9 cellular contexts compared by ENCODE assay signal in the genomic region with DNA sequence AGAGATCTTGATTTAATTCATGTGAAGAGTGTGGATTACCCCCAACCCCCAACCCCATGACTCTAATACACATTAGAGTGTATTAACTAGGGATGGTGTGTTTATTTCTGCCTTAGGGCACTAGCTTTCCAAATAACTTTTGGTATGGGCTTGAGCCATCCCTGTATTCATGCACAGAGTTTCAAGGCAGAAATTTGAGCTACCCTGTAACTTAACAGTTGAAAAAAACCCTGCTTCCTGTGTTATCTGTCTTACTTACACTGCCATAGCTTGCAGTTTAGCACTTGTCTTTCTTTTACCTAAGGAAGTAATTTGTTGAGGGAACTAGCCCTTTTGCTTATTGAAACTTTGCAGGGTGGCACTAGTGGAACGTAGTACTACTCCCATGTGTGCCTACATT. TPM values are rescaled to one million over a fixed set of nuclear protein-coding genes. Genes with fewer than 3 reads are reported as not detected.
DNase-seq lines count a peak whose midpoint lies in the region; ATAC-seq and TF ChIP-seq lines count a peak whose summit lies in the region.
"Had no signal": no experiment of that assay in that cellular context is flagged by ENCODE, and none has a peak within 500 bp of the region (broad histone marks: within the 10 kb centered on the region; RNA-seq: fewer than 3 reads in every experiment).

No MANE protein-coding gene starts in this region.

- H3K27ac ChIP-seq in H9 (ENCODE audit: insufficient read length, low read depth, low read length), result no peak overlapping the region
- no peak overlapping the region for H3K27ac ChIP-seq in tibial nerve
- no peak overlapping the region for H3K27ac ChIP-seq in testis
- H3K27ac ChIP-seq in mammary epithelial cell (ENCODE audit: insufficient read depth, low read depth, low read length), result no peak overlapping the region

- H2BK15ac ChIP-seq in H9 (ENCODE audit: low read depth, low read length), result no peak overlapping the region

- H3K4me1 ChIP-seq in H9 (ENCODE audit: insufficient read depth, low read length) (no peaks in the 10 kb centered on the region), tibial nerve (peaks cover 6 to 53% (median 20%) of the 10 kb centered on the region in 4 donors), testis (peaks cover 17% of the 10 kb centered on the region), mammary epithelial cell (ENCODE audit: insufficient read depth, low read length) (peaks cover 7% of the 10 kb centered on the region)

- no peak overlapping the region for H3K56ac ChIP-seq in H9 (ENCODE audit: insufficient read length, low read depth, low read length)

- H3K9me3 Mint-ChIP-seq in H9 (no peaks in the 10 kb centered on the region; a peak in 1 of 5 replicates), glutamatergic neuron (ENCODE audit: unreplicated experiment) (no peaks in the 10 kb centered on the region)
- H3K9me3 Mint-ChIP-seq in T-helper 1 cell treated with Interleukin-12 subunit alpha and Interleukin-12 subunit beta and Interleukin-4 antibody, amounts not matched to agents 30 μg/mL and 1 μg/mL, for 36 hours, result no peaks in the 10 kb centered on the region

- peak; percentile 48 for ATAC-seq in GM18907 (IDR thresholded peaks at IDR 0.05; ENCODE audit: unreplicated experiment)
- ATAC-seq: left colon had no signal

- no peak overlapping the region for H3K4me2 ChIP-seq in H9 (ENCODE audit: insufficient read depth, insufficient read length, low read length)
- H3K4me2 ChIP-seq in mammary epithelial cell (ENCODE audit: insufficient read depth, low read depth, low read length), result no peak overlapping the region

- H3K9ac ChIP-seq in H9 (ENCODE audit: extremely low read depth, insufficient read length, low read length), result no peak overlapping the region
- no peak overlapping the region for H3K9ac ChIP-seq in mammary epithelial cell (ENCODE audit: insufficient read depth, low read length)

- H2BK12ac ChIP-seq in H9 (ENCODE audit: insufficient read length, low read depth, low read length), result no peak overlapping the region

- intact Hi-C loops in testis (cut with DNase I; ENCODE audit: low total_unique reads), result no loop called here
- intact Hi-C loops in mammary epithelial cell (cut with micrococcal nuclease), result loop anchor here (10.0 kb wide), 1 partner anchor 187 kb away; the partner anchor contains the start of gene CTH

- H4K20me1 ChIP-seq in H9 (ENCODE audit: control insufficient read depth, insufficient read depth, insufficient read length) (no peaks in the 10 kb centered on the region), mammary epithelial cell (ENCODE audit: insufficient read depth, low read length) (no peaks in the 10 kb centered on the region)

- H3K27ac Mint-ChIP-seq in H9 (peak overlapping the region in 2 of 3 experiments; percentile 12 to 53; a peak in 2 of 7 replicates), glutamatergic neuron (ENCODE audit: unreplicated experiment) (peak overlapping the region; percentile 1)
- peak overlapping the region; percentile 69 for H3K27ac Mint-ChIP-seq in T-helper 1 cell treated with Interleukin-12 subunit alpha and Interleukin-12 subunit beta and Interleukin-4 antibody, amounts not matched to agents 30 μg/mL and 1 μg/mL, for 36 hours

- no peak overlapping the region for H3T11ph ChIP-seq in H9 (ENCODE audit: low read length)

- H4K8ac ChIP-seq in H9 (replicated peaks; ENCODE audit: insufficient read length, low read depth, low read length), result no peak overlapping the region

- no peak for TF ChIP-seq POLR2A in tibial nerve (IDR thresholded peaks at IDR 0.05)
- no peak for TF ChIP-seq POLR2A in testis (IDR thresholded peaks at IDR 0.05)

- peaks cover 3% of the 10 kb centered on the region for H3K79me1 ChIP-seq in H9 (ENCODE audit: insufficient read depth, low read depth, low read length, poor library complexity, severe bottlenecking)

- no peak overlapping the region for H2BK5ac ChIP-seq in H9 (ENCODE audit: insufficient read length, low read length)

- DNase-seq in H9 (no peak), glutamatergic neuron (no peak), tibial nerve (ENCODE audit: low spot score in 2 of 2) (no peak), testis (no peak), mammary epithelial cell (no peak), NOMO-1 treated with dmso at 0.1 percent for 144 hours (lab: John Stamatoyannopoulos, UW; ENCODE audit: unreplicated experiment) (no peak)
- DNase-seq: left colon had no signal

- H3K4ac ChIP-seq in H9 (ENCODE audit: low read depth, low read length), result no peak overlapping the region

- TF ChIP-seq EP300 in tibial nerve (IDR thresholded peaks at IDR 0.05), result no peak

- H3K23me2 ChIP-seq in H9 (ENCODE audit: insufficient read length, low read depth, low read length, poor library complexity, severe bottlenecking), result no peaks in the 10 kb centered on the region

- dilution Hi-C loops in mammary epithelial cell (cut with HindIII; ENCODE audit: low sequenced_read_pairs), result no loop called here

- H3K4me3 Mint-ChIP-seq in H9 (no peak overlapping the region), glutamatergic neuron (ENCODE audit: unreplicated experiment) (no peak overlapping the region)
- peak overlapping the region; percentile 28 for H3K4me3 Mint-ChIP-seq in T-helper 1 cell treated with Interleukin-12 subunit alpha and Interleukin-12 subunit beta and Interleukin-4 antibody, amounts not matched to agents 30 μg/mL and 1 μg/mL, for 36 hours

- H3K9me3 ChIP-seq in H9 (ENCODE audit: control insufficient read depth, low read depth, low read length), result no peaks in the 10 kb centered on the region
- H3K9me3 ChIP-seq in tibial nerve, result no peaks in the 10 kb centered on the region
- no peaks in the 10 kb centered on the region for H3K9me3 ChIP-seq in testis
- no peaks in the 10 kb centered on the region for H3K9me3 ChIP-seq in mammary epithelial cell (replicated peaks; ENCODE audit: insufficient read depth, low read length)

- H4K5ac ChIP-seq in H9 (ENCODE audit: insufficient read length, low read depth, low read length), result no peak overlapping the region

- H3K36me3 ChIP-seq in tibial nerve, result peaks cover 3 to 55% (median 8%) of the 10 kb centered on the region in 3 donors
- H3K36me3 ChIP-seq in testis (ENCODE audit: low read depth, missing control alignments), result no peaks in the 10 kb centered on the region
- H3K36me3 ChIP-seq in mammary epithelial cell (ENCODE audit: insufficient read depth, low read length), result peaks cover 49% of the 10 kb centered on the region

- H3K14ac ChIP-seq in H9 (ENCODE audit: insufficient read depth, low read length), result no peak overlapping the region

- H2AK5ac ChIP-seq in H9 (ENCODE audit: insufficient read length, low read length), result no peak overlapping the region

- in situ Hi-C loops in mammary epithelial cell (cut with MboI; ENCODE audit: low sequenced_read_pairs in 2 of 2), result loop anchor here (25.0 kb wide), 1 partner anchor 835 kb away; no protein-coding TSS in a partner anchor

- H3K18ac ChIP-seq in H9 (ENCODE audit: insufficient read length, low read depth, low read length), result no peak overlapping the region

- H3K27me3 Mint-ChIP-seq in H9 (ENCODE audit: low read depth) (no peaks in the 10 kb centered on the region), glutamatergic neuron (ENCODE audit: unreplicated experiment) (no peaks in the 10 kb centered on the region)
- H3K27me3 Mint-ChIP-seq in T-helper 1 cell treated with Interleukin-12 subunit alpha and Interleukin-12 subunit beta and Interleukin-4 antibody, amounts not matched to agents 30 μg/mL and 1 μg/mL, for 36 hours (ENCODE audit: low read depth), result no peaks in the 10 kb centered on the region

- H2BK120ac ChIP-seq in H9 (ENCODE audit: low read depth, low read length, poor library complexity, severe bottlenecking), result no peak overlapping the region

- H4K91ac ChIP-seq in H9 (ENCODE audit: insufficient read length, low read depth, low read length), result no peak overlapping the region

- TF ChIP-seq CTCF in H9 (conservative IDR thresholded peaks at IDR 0.05), result no peak
- no peak for TF ChIP-seq CTCF in glutamatergic neuron (IDR thresholded peaks at IDR 0.05; ENCODE audit: partially characterized antibody, unreplicated experiment)
- TF ChIP-seq CTCF in tibial nerve (IDR thresholded peaks at IDR 0.05), result no peak
- no peak for TF ChIP-seq CTCF in testis (IDR thresholded peaks at IDR 0.05)
- TF ChIP-seq CTCF in mammary epithelial cell (conservative IDR thresholded peaks at IDR 0.05 in 1 of 2, IDR thresholded peaks at IDR 0.05 in 1 of 2; ENCODE audit: extremely low read depth in 1 of 2, insufficient read depth in 1 of 2, low read depth in 1 of 2, low read length in 2 of 2), result no peak

- H3K36me3 Mint-ChIP-seq in H9 (ENCODE audit: insufficient read depth in 1 of 3, low read depth in 3 of 3) (peaks cover 37 to 80% (median 72%) of the 10 kb centered on the region in 3 experiments), glutamatergic neuron (ENCODE audit: unreplicated experiment) (no peaks in the 10 kb centered on the region)
- H3K36me3 Mint-ChIP-seq in T-helper 1 cell treated with Interleukin-12 subunit alpha and Interleukin-12 subunit beta and Interleukin-4 antibody, amounts not matched to agents 30 μg/mL and 1 μg/mL, for 36 hours (ENCODE audit: low read depth), result peaks cover 50% of the 10 kb centered on the region

- H3K27me3 ChIP-seq in H9 (ENCODE audit: insufficient read depth, low read length) (no peaks in the 10 kb centered on the region), tibial nerve (no peaks in the 10 kb centered on the region), testis (no peaks in the 10 kb centered on the region), mammary epithelial cell (ENCODE audit: insufficient read depth, low read length) (no peaks in the 10 kb centered on the region)

- no peak overlapping the region for H3K23ac ChIP-seq in H9 (ENCODE audit: insufficient read length, low read depth, low read length)

- H2BK20ac ChIP-seq in H9 (ENCODE audit: low read depth, low read length, poor library complexity, severe bottlenecking), result no peak overlapping the region

- BruUV-seq in mammary epithelial cell (replicated peaks; lab: Mats Ljungman, UMichigan), result no TSS peak

- H3K4me3 ChIP-seq in tibial nerve (no peak overlapping the region), testis (no peak overlapping the region), mammary epithelial cell (replicated peaks in 1 of 3; ENCODE audit: insufficient read depth in 1 of 3, low read depth in 2 of 3, low read length in 3 of 3) (no peak overlapping the region)

- H3K4me1 Mint-ChIP-seq in H9 (peaks cover 25 to 27% of the 10 kb centered on the region in 2 experiments), glutamatergic neuron (ENCODE audit: low read depth, unreplicated experiment) (peaks cover 14% of the 10 kb centered on the region)
- H3K4me1 Mint-ChIP-seq in T-helper 1 cell treated with Interleukin-12 subunit alpha and Interleukin-12 subunit beta and Interleukin-4 antibody, amounts not matched to agents 30 μg/mL and 1 μg/mL, for 36 hours (ENCODE audit: low read depth), result peaks cover 48% of the 10 kb centered on the region

- H2AFZ ChIP-seq in H9 (ENCODE audit: low read length), result no peak overlapping the region
- no peak overlapping the region for H2AFZ ChIP-seq in mammary epithelial cell (ENCODE audit: low read depth, low read length)

- H3K79me2 ChIP-seq in H9 (ENCODE audit: insufficient read depth, low read length) (peaks cover 24% of the 10 kb centered on the region; the same call in 1 of the 2 replicates), mammary epithelial cell (ENCODE audit: insufficient read depth, low read length) (peaks cover 87% of the 10 kb centered on the region)

- CTCF ChIA-PET in mammary epithelial cell (lab: Charles Lee; ENCODE audit: low non-redundant PET), result no interaction called here

- WGBS in H9 (ENCODE audit: extremely low coverage, insufficient read length, low lambda C conversion rate), result no CpG with 5 or more reads among the region's 1 CpG
- 23 to 33% methylated on average over 1 of the region's 1 CpG for WGBS in tibial nerve, 2 donors
- 34 to 55% methylated on average over 1 of the region's 1 CpG for WGBS in testis, 2 donors
- WGBS in mammary epithelial cell (ENCODE audit: low coverage, missing lambda C conversion rate), result 22% methylated on average over 1 of the region's 1 CpG

RNA-seq across cellular contexts. Expression of gene SRSF11, which starts 6.3 kb away (rescaled TPM):
- total RNA-seq in H9 (2021) (206 and 214 TPM in 2 replicates), glutamatergic neuron (ENCODE audit: unreplicated experiment) (265 TPM), tibial nerve (100 to 1,000 TPM; 179 to 306 (median 204) TPM), testis (100 to 1,000 TPM; 223 to 262 TPM), mammary epithelial cell (100 to 1,000 TPM in 1 of 2 donors, 10 to 100 TPM in 1; 95.0 to 141 TPM)
- polyA plus RNA-seq in testis (ENCODE audit: insufficient read depth, low read depth, low replicate concordance) (134 TPM), mammary epithelial cell (116 TPM)
- polyA minus RNA-seq in mammary epithelial cell, result 57.2 TPM

RNA-seq across cellular contexts. Expression of gene LRRC40, which starts 22.1 kb away (rescaled TPM):
- total RNA-seq in H9 (2021) (27.6 and 28.0 TPM in 2 replicates), glutamatergic neuron (ENCODE audit: unreplicated experiment) (47.2 TPM), tibial nerve (10 to 100 TPM in 3 of 4 donors, 1 to 10 TPM in 1; 8.2 to 14.2 (median 10.2) TPM), testis (10 to 100 TPM; 18.2 to 22.1 TPM), mammary epithelial cell (10 to 100 TPM; 18.2 to 20.7 TPM)
- polyA plus RNA-seq in testis (ENCODE audit: insufficient read depth, low read depth, low replicate concordance) (10.1 TPM), mammary epithelial cell (9.8 TPM)
- polyA minus RNA-seq in mammary epithelial cell, result 7.4 TPM

Comparison
In these comparisons a context has a peak if more than half of its experiments do, and no peak if none do; other contexts are left out.
1. H3K27ac Mint-ChIP-seq: peak in every context shown above with its lines; median percentile 69 in T-helper 1 cell treated with Interleukin-12 subunit alpha and Interleukin-12 subunit beta and Interleukin-4 antibody, amounts not matched to agents 30 μg/mL and 1 μg/mL, for 36 hours; 32 in H9; 1 in glutamatergic neuron.